10 cellular contexts compared by ENCODE assay signal in the genomic region with DNA sequence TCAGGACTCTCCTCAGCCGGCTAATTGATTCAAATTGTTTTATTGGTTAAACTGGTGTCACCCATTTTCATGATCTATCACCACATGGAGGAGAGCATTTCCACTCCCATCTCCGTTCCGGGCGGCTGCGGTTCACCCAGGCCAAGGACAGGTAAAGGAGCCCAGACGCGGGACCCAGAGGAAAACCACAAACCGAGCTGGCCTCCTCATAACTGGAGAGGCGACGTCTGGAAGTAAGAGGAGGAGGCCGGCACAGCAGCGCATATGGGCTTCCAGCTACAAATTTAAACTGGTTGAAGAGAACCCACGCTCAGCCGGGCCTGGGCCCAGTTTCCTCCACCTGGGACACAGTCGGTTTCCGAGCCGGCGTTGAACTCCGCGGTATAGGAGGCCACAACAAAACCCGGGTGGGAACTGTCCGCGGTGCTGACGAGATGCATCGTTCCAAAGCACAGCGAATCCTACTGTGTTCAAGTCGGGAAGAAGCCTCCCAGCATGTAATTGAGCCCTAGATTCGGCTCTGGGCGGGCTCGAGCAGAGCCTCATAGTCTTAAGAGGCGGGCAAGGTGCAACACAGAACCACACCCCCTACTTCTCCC. TPM values are rescaled to one million over a fixed set of nuclear protein-coding genes. Genes with fewer than 3 reads are reported as not detected.
DNase-seq lines count a peak whose midpoint lies in the region; ATAC-seq and TF ChIP-seq lines count a peak whose summit lies in the region.
"Had no signal": no experiment of that assay in that cellular context is flagged by ENCODE, and none has a peak within 500 bp of the region (broad histone marks: within the 10 kb centered on the region; RNA-seq: fewer than 3 reads in every experiment).

No MANE protein-coding gene starts in this region.

- peaks cover 7% of the 10 kb centered on the region for H3K4me1 Mint-ChIP-seq in activated CD4-positive, alpha-beta T cell treated with anti-CD3 and anti-CD28 coated beads for 36 hours

- POLR2A ChIA-PET in activated CD4-positive, alpha-beta T cell treated with anti-CD3 and anti-CD28 coated beads for 36 hours (lab: Charles Lee), result no interaction called here

- TF ChIP-seq CTCF in fibroblast of the aortic adventitia (IDR thresholded peaks at IDR 0.05; ENCODE audit: insufficient read depth, low read length), result no peak
- no peak for TF ChIP-seq CTCF in retinal pigment epithelial cell (conservative IDR thresholded peaks at IDR 0.05; ENCODE audit: low read depth, low read length)

- no peak overlapping the region for H3K4me3 Mint-ChIP-seq in activated CD4-positive, alpha-beta T cell treated with anti-CD3 and anti-CD28 coated beads for 36 hours

- H3K27me3 Mint-ChIP-seq in activated CD4-positive, alpha-beta T cell treated with anti-CD3 and anti-CD28 coated beads for 36 hours, result peaks cover 76% of the 10 kb centered on the region

- ATAC-seq in activated CD4-positive, alpha-beta T cell treated with anti-CD3 and anti-CD28 coated beads for 36 hours, result no peak
- ATAC-seq in GM18511 (IDR thresholded peaks at IDR 0.05; ENCODE audit: unreplicated experiment), result no peak

- in situ Hi-C loops in SK-MEL-5 (cut with HindIII; ENCODE audit: low pct_unique_long_range_greater_than_20kb, low sequenced_read_pairs), result no loop called here

- H3K27ac Mint-ChIP-seq in activated CD4-positive, alpha-beta T cell treated with anti-CD3 and anti-CD28 coated beads for 36 hours, result no peak overlapping the region

- DNase-seq in activated CD4-positive, alpha-beta T cell treated with anti-CD3 and anti-CD28 coated beads for 36 hours, result peak; percentile 70
- no peak for DNase-seq in activated CD4-positive, alpha-beta T cell treated with anti-CD3 and anti-CD28 coated beads for 1 hour
- DNase-seq in SK-MEL-5 (ENCODE audit: low read depth, low spot score) (peak; percentile 22), fibroblast of the aortic adventitia (ENCODE audit: low read depth) (peak; percentile 50), retinal pigment epithelial cell (ENCODE audit: low read depth) (peak; percentile 4), NCI-H1417 (lab: John Stamatoyannopoulos, UW) (no peak), COLO668 (lab: John Stamatoyannopoulos, UW; ENCODE audit: unreplicated experiment) (no peak)

- no peaks in the 10 kb centered on the region for H3K36me3 Mint-ChIP-seq in activated CD4-positive, alpha-beta T cell treated with anti-CD3 and anti-CD28 coated beads for 36 hours (ENCODE audit: low read depth)

- no peaks in the 10 kb centered on the region for H3K9me3 Mint-ChIP-seq in activated CD4-positive, alpha-beta T cell treated with anti-CD3 and anti-CD28 coated beads for 36 hours (ENCODE audit: low read depth)

- CTCF ChIA-PET in activated CD4-positive, alpha-beta T cell treated with anti-CD3 and anti-CD28 coated beads for 36 hours (lab: Charles Lee), result interaction anchor here (0.5 to 0.8 kb wide), 2 partner anchors 38 to 619 kb away, joined by 3 to 6 read pairs; no protein-coding TSS in a partner anchor

- intact Hi-C loops in activated CD4-positive, alpha-beta T cell treated with anti-CD3 and anti-CD28 coated beads for 36 hours (cut with DNase I, micrococcal nuclease), result loop anchor here in 1 of 2 experiments (5.0 kb wide), 1 partner anchor 497 kb away; the partner anchor contains the start of gene ST8SIA5

- H3K4me3 ChIP-seq in fibroblast of the aortic adventitia (ENCODE audit: low read depth, low read length) (no peak overlapping the region), retinal pigment epithelial cell (ENCODE audit: low read length) (no peak overlapping the region)

RNA-seq across cellular contexts. Expression of gene SKOR2, which starts 3.0 kb away (rescaled TPM):
- total RNA-seq in activated CD4-positive, alpha-beta T cell treated with anti-CD3 and anti-CD28 coated beads for 36 hours, result under 1 TPM; 0.14 to 0.21 TPM
- not detected in 2 replicates for total RNA-seq in SK-MEL-5 (2014; rRNA removed; shearing (Covaris generic))
- polyA plus RNA-seq in SK-MEL-5 (2015; cell fraction: cytosol; rRNA removed), result not detected in 2 replicates
- polyA plus RNA-seq in SK-MEL-5 (2015; cell fraction: nucleus; rRNA removed), result not detected in 2 replicates
- total RNA-seq in fibroblast of the aortic adventitia (ENCODE audit: low replicate concordance), result not detected in 2 replicates
- total RNA-seq: temporal lobe had no signal
- polyA plus RNA-seq: esophagus had no signal

Comparison
In these comparisons a context has a peak if more than half of its experiments do, and no peak if none do; other contexts are left out.
1. DNase-seq: peak in activated CD4-positive, alpha-beta T cell treated with anti-CD3 and anti-CD28 coated beads for 36 hours (single experiment), SK-MEL-5 (single experiment), fibroblast of the aortic adventitia (single experiment) and retinal pigment epithelial cell (single experiment); none in activated CD4-positive, alpha-beta T cell treated with anti-CD3 and anti-CD28 coated beads for 1 hour (single experiment), NCI-H1417 (0 of 3) and COLO668 (single experiment).